In genomic region chr5:172453206-172453985, GRCh38 we compare ENCODE assay signal across 8 cellular contexts. TPM values are rescaled to one million over a fixed set of nuclear protein-coding genes. Genes with fewer than 3 reads are reported as not detected.
A peak's percentile ranks its signal among the peaks of the same experiment; 100 is the strongest.
DNase-seq lines count a peak whose midpoint lies in the region; ATAC-seq, FAIRE-seq and TF ChIP-seq lines count a peak whose summit lies in the region.

No MANE protein-coding gene starts in this region.

- CTCF ChIA-PET in activated CD4-positive, alpha-beta memory T cell treated with anti-CD3 and anti-CD28 coated beads, Interleukin-2, amount 10 ng/mL, durations not matched to agents 7 days and 5 days (lab: Charles Lee): interaction anchor here (0.9 to 2.2 kb wide), 5 partner anchors 10 to 244 kb away, joined by 3 to 6 read pairs (median 3); no protein-coding TSS in a partner anchor

- intact Hi-C loops in pancreas (cut with DNase I): no loop called here

- H3K27me3 ChIP-seq in pancreas: no peaks in the 10 kb centered on the region

- H3K4me1 ChIP-seq in pancreas: peaks cover 0 to 5% (median 3%) of the 10 kb centered on the region in 3 donors

- POLR2A ChIA-PET in activated CD4-positive, alpha-beta memory T cell treated with anti-CD3 and anti-CD28 coated beads, Interleukin-2, amount 10 ng/mL, durations not matched to agents 7 days and 5 days (lab: Charles Lee): no interaction called here

- H3K9me3 Mint-ChIP-seq in activated CD4-positive, alpha-beta memory T cell treated with anti-CD3 and anti-CD28 coated beads, Interleukin-2, amount 10 ng/mL, durations not matched to agents 7 days and 5 days: no peaks in the 10 kb centered on the region
- H3K9me3 Mint-ChIP-seq in glutamatergic neuron (ENCODE audit: unreplicated experiment): peaks cover 12% of the 10 kb centered on the region

- H3K27ac Mint-ChIP-seq in activated CD4-positive, alpha-beta memory T cell treated with anti-CD3 and anti-CD28 coated beads, Interleukin-2, amount 10 ng/mL, durations not matched to agents 7 days and 5 days: no peak overlapping the region
- H3K27ac Mint-ChIP-seq in glutamatergic neuron (ENCODE audit: unreplicated experiment): peak overlapping the region; percentile 96

- H3K27me3 Mint-ChIP-seq in activated CD4-positive, alpha-beta memory T cell treated with anti-CD3 and anti-CD28 coated beads, Interleukin-2, amount 10 ng/mL, durations not matched to agents 7 days and 5 days: peaks cover 60% of the 10 kb centered on the region
- H3K27me3 Mint-ChIP-seq in glutamatergic neuron (ENCODE audit: unreplicated experiment): peaks cover 15% of the 10 kb centered on the region

- H3K36me3 Mint-ChIP-seq in activated CD4-positive, alpha-beta memory T cell treated with anti-CD3 and anti-CD28 coated beads, Interleukin-2, amount 10 ng/mL, durations not matched to agents 7 days and 5 days (ENCODE audit: low read depth): no peaks in the 10 kb centered on the region
- no peaks in the 10 kb centered on the region for H3K36me3 Mint-ChIP-seq in glutamatergic neuron (ENCODE audit: unreplicated experiment)

- no peaks in the 10 kb centered on the region for H3K9me3 ChIP-seq in pancreas

- in situ Hi-C loops in GM13977 (cut with MboI; ENCODE audit: low pct_unique_long_range_greater_than_20kb, low sequenced_read_pairs, unreplicated experiment): no loop called here

- TF ChIP-seq CTCF in AG09309 (IDR thresholded peaks at IDR 0.05; ENCODE audit: control insufficient read depth, insufficient read depth, low read depth, low read length, missing control alignments) (peak; percentile 66), glutamatergic neuron (IDR thresholded peaks at IDR 0.05; ENCODE audit: partially characterized antibody, unreplicated experiment) (peak; percentile 58), pancreas (IDR thresholded peaks at IDR 0.05) (peak in 2 of 4 donors; percentile 12 to 27), GM13977 (IDR thresholded peaks at IDR 0.05; ENCODE audit: extremely low read depth, insufficient read depth, missing control alignments) (no peak), GM10266 (IDR thresholded peaks at IDR 0.05; ENCODE audit: control insufficient read depth, insufficient read depth, low read depth, missing control alignments) (no peak)

- H3K27ac ChIP-seq in pancreas: peak overlapping the region; percentile 10 to 75 (median 44)

- H3K36me3 ChIP-seq in pancreas: no peaks in the 10 kb centered on the region

- peak overlapping the region; percentile 67 for H3K4me3 ChIP-seq in AG09309 (ENCODE audit: control insufficient read depth, low read depth, low read length)
- peak overlapping the region; percentile 80 to 87 (median 82) for H3K4me3 ChIP-seq in pancreas

- peaks cover 13% of the 10 kb centered on the region for H3K4me1 Mint-ChIP-seq in activated CD4-positive, alpha-beta memory T cell treated with anti-CD3 and anti-CD28 coated beads, Interleukin-2, amount 10 ng/mL, durations not matched to agents 7 days and 5 days
- peaks cover 47% of the 10 kb centered on the region for H3K4me1 Mint-ChIP-seq in glutamatergic neuron (ENCODE audit: low read depth, unreplicated experiment)

- peak overlapping the region; percentile 38 for H3K4me3 Mint-ChIP-seq in activated CD4-positive, alpha-beta memory T cell treated with anti-CD3 and anti-CD28 coated beads, Interleukin-2, amount 10 ng/mL, durations not matched to agents 7 days and 5 days
- H3K4me3 Mint-ChIP-seq in glutamatergic neuron (ENCODE audit: unreplicated experiment): peak overlapping the region; percentile 95

- DNase-seq in AG09309 (ENCODE audit: low read depth): no peak
- DNase-seq in HPDE6-E6E7 (ENCODE audit: extremely low spot score): peak; percentile 63
- no peak for DNase-seq in activated CD4-positive, alpha-beta memory T cell treated with anti-CD3 and anti-CD28 coated beads, Interleukin-2, amount 10 ng/mL, durations not matched to agents 7 days and 5 days
- peak; percentile 72 for DNase-seq in glutamatergic neuron
- peak in 1 of 6 donors; percentile 38 for DNase-seq in pancreas
- DNase-seq in GM13977 (ENCODE audit: low spot score): no peak
- DNase-seq in GM10266 (ENCODE audit: extremely low spot score): no peak

- ATAC-seq in pancreas (peak; percentile 39 to 62 (median 57)), GM21825 (IDR thresholded peaks at IDR 0.05; ENCODE audit: unreplicated experiment) (no peak)

- no peak for FAIRE-seq in pancreas (lab: Jason Lieb, UNC)

- WGBS in pancreas, 2 donors: 5 to 6% methylated on average over 24 of the region's 24 CpGs

RNA-seq across cellular contexts. Expression of gene SH3PXD2B, which starts 0.9 kb away (rescaled TPM):
- total RNA-seq in activated CD4-positive, alpha-beta memory T cell treated with anti-CD3 and anti-CD28 coated beads, Interleukin-2, amount 10 ng/mL, durations not matched to agents 7 days and 5 days: under 1 TPM; 0.25 TPM
- total RNA-seq in glutamatergic neuron (ENCODE audit: unreplicated experiment) (96.8 TPM), pancreas (10 to 100 TPM in 5 of 6 donors, 1 to 10 TPM in 1; 9.7 to 24.9 (median 12.9) TPM)
- 1 to 10 TPM; 4.2 to 4.3 TPM for polyA plus RNA-seq in pancreas

Comparison
In these comparisons a context has a peak if more than half of its experiments do, and no peak if none do; other contexts are left out.
1. DNase-seq: peak in HPDE6-E6E7 (single experiment) and glutamatergic neuron (single experiment); none in AG09309 (single experiment), activated CD4-positive, alpha-beta memory T cell treated with anti-CD3 and anti-CD28 coated beads, Interleukin-2, amount 10 ng/mL, durations not matched to agents 7 days and 5 days (single experiment), GM13977 (single experiment) and GM10266 (single experiment).
2. CTCF ChIP-seq: peak in AG09309 (single experiment) and glutamatergic neuron (single experiment); none in GM13977 (single experiment) and GM10266 (single experiment).
3. RNA of gene SH3PXD2B, which starts 0.9 kb away (total RNA-seq): 96.8 TPM in glutamatergic neuron (single experiment) and 9.7 to 24.9 TPM in pancreas; 0.25 TPM in activated CD4-positive, alpha-beta memory T cell treated with anti-CD3 and anti-CD28 coated beads, Interleukin-2, amount 10 ng/mL, durations not matched to agents 7 days and 5 days; every median in the first group is over 4 times any median in the second.